Comparison of ENCODE assay signal across 15 cellular contexts in the genomic region with DNA sequence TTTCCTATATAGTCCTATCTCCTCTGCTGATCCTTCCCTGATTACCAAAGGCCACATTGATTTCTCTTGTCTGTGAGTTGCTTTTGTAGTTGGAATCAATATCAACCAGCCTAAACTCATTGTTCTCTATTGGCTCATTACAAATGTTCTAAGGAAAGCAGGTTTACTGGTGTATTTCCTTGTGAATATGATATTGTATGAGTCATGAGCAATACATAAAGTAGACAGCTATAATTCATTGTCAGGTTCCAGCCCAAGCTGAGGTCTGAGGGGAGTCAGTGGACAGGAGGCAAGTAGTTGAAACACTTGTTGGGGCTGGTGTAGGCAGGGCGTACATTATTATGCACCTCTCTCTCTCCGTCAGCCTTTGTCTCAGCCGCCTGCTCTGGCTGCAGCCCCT.
DNase-seq lines count a peak whose midpoint lies in the region; ATAC-seq and TF ChIP-seq lines count a peak whose summit lies in the region.
"Had no signal": no experiment of that assay in that cellular context is flagged by ENCODE, and none has a peak within 500 bp of the region (broad histone marks: within the 10 kb centered on the region; RNA-seq: fewer than 3 reads in every experiment).

No MANE protein-coding gene starts in this region.

- H3K4me1 Mint-ChIP-seq in activated CD8-positive, alpha-beta T cell treated with anti-CD3 and anti-CD28 coated beads, Interleukin-2, amount 10 ng/mL, durations not matched to agents 7 days and 5 days (ENCODE audit: low read depth), result no peaks in the 10 kb centered on the region
- H3K4me1 Mint-ChIP-seq: CD4-positive, alpha-beta memory T cell had no signal

- CTCF ChIA-PET in activated CD8-positive, alpha-beta T cell treated with anti-CD3 and anti-CD28 coated beads, Interleukin-2, amount 10 ng/mL, durations not matched to agents 7 days and 5 days (lab: Charles Lee), result no interaction called here

- H3K4me3 ChIP-seq in epithelial cell of esophagus (ENCODE audit: low read length), result no peak overlapping the region
- H3K4me3 ChIP-seq: A549, GM12878 had no signal

- POLR2A ChIA-PET in activated CD8-positive, alpha-beta T cell treated with anti-CD3 and anti-CD28 coated beads, Interleukin-2, amount 10 ng/mL, durations not matched to agents 7 days and 5 days (lab: Charles Lee), result no interaction called here

- no peak overlapping the region for H3K4me3 Mint-ChIP-seq in activated CD8-positive, alpha-beta T cell treated with anti-CD3 and anti-CD28 coated beads, Interleukin-2, amount 10 ng/mL, durations not matched to agents 7 days and 5 days
- H3K4me3 Mint-ChIP-seq: CD4-positive, alpha-beta memory T cell; H9 had no signal

- H3K27me3 Mint-ChIP-seq in activated CD8-positive, alpha-beta T cell treated with anti-CD3 and anti-CD28 coated beads, Interleukin-2, amount 10 ng/mL, durations not matched to agents 7 days and 5 days (ENCODE audit: low read depth), result no peaks in the 10 kb centered on the region
- H3K27me3 Mint-ChIP-seq: CD4-positive, alpha-beta memory T cell had no signal

- no peaks in the 10 kb centered on the region for H3K36me3 Mint-ChIP-seq in activated CD8-positive, alpha-beta T cell treated with anti-CD3 and anti-CD28 coated beads, Interleukin-2, amount 10 ng/mL, durations not matched to agents 7 days and 5 days (ENCODE audit: low read depth)
- H3K36me3 Mint-ChIP-seq: CD4-positive, alpha-beta memory T cell had no signal

- H3K27ac Mint-ChIP-seq in activated CD8-positive, alpha-beta T cell treated with anti-CD3 and anti-CD28 coated beads, Interleukin-2, amount 10 ng/mL, durations not matched to agents 7 days and 5 days, result no peak overlapping the region
- H3K27ac Mint-ChIP-seq: CD4-positive, alpha-beta memory T cell had no signal

- DNase-seq in NCI-H2107 treated with DMSO at 0.1 percent for 48 hours (lab: John Stamatoyannopoulos, UW; ENCODE audit: unreplicated experiment) (peak; percentile 24), NCI-H2107 (lab: John Stamatoyannopoulos, UW) (no peak), NCI-H69 (lab: John Stamatoyannopoulos, UW) (peak; percentile 3), epithelial cell of esophagus (ENCODE audit: low read depth) (peak; percentile 49), SKM-1 (lab: John Stamatoyannopoulos, UW; ENCODE audit: unreplicated experiment) (no peak), HT-29 (ENCODE audit: low spot score) (no peak)
- no peak for DNase-seq in activated CD8-positive, alpha-beta T cell treated with anti-CD3 and anti-CD28 coated beads, Interleukin-2, amount 10 ng/mL, durations not matched to agents 7 days and 5 days
- DNase-seq: AML-193; CD4-positive, alpha-beta memory T cell; DMS53; DND-41; EL; H9 had no signal

- H3K9me3 Mint-ChIP-seq in activated CD8-positive, alpha-beta T cell treated with anti-CD3 and anti-CD28 coated beads, Interleukin-2, amount 10 ng/mL, durations not matched to agents 7 days and 5 days (ENCODE audit: insufficient read depth), result no peaks in the 10 kb centered on the region
- H3K9me3 Mint-ChIP-seq: H9 had no signal

- ATAC-seq in activated CD8-positive, alpha-beta T cell treated with anti-CD3 and anti-CD28 coated beads, Interleukin-2, amount 10 ng/mL, durations not matched to agents 7 days and 5 days, result no peak
- ATAC-seq: A549, GM12878 had no signal

- no peak for TF ChIP-seq CTCF in epithelial cell of esophagus (IDR thresholded peaks at IDR 0.05; ENCODE audit: insufficient read depth, low read depth, low read length, missing control alignments)

Comparison
In these comparisons a context has a peak if more than half of its experiments do, and no peak if none do; other contexts are left out.
1. DNase-seq: peak in NCI-H2107 treated with DMSO at 0.1 percent for 48 hours (single experiment), NCI-H69 (single experiment) and epithelial cell of esophagus (single experiment); none in NCI-H2107 (single experiment), SKM-1 (single experiment), activated CD8-positive, alpha-beta T cell treated with anti-CD3 and anti-CD28 coated beads, Interleukin-2, amount 10 ng/mL, durations not matched to agents 7 days and 5 days (single experiment) and HT-29 (single experiment).